17 cellular contexts compared by ENCODE assay signal in the genomic region with DNA sequence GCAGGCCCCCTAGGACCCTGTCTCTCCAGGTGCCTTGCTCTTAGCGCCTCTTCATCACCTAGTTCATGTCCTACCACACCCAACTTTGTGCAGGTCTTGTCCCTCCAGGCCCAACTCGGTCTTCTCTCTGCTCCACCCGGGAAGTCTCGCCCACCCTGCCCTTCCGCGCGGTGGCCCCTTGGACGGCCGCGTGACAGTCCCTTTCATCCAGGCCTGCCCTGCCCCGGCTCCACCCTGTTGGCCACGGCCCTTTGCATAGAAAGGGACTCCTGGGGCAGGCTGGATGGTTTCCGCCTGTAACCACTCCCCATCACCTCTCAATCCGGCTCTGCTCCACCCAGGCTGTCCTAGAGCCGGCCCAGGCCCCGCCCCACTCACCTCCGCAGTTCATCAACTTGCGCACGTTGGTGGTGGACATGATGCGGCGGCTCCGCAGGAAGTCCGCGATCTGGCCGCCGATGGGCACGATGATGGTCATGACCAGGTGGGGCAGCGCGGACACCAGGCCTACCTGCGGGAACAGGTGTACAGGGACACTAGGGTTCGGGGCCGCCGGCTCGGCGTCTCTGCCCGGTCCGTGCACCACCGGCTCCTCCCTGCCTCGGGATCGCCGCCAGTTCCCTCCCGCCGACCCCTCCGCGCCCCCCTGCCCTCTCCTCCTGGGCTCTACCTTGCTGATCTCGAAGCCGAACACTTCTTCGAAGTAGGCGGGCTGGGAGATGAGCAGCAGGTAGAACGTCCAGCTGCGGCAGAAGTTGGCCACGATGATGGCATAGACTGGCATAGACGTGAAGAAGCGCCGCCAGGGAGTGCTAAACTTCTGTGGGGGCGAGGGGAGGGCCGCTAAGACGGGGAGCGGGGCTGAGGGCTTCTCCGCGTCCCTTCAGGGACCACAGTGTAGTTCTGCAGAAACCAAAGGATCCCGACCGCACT. TPM values are rescaled to one million over a fixed set of nuclear protein-coding genes. Genes with fewer than 3 reads are reported as not detected.
DNase-seq lines count a peak whose midpoint lies in the region; ATAC-seq and TF ChIP-seq lines count a peak whose summit lies in the region.
"Had no signal": no experiment of that assay in that cellular context is flagged by ENCODE, and none has a peak within 500 bp of the region (broad histone marks: within the 10 kb centered on the region; RNA-seq: fewer than 3 reads in every experiment).

No MANE protein-coding gene starts in this region.

- peak overlapping the region; percentile 35 for H3K4me3 Mint-ChIP-seq in memory B cell
- H3K4me3 Mint-ChIP-seq: neural crest cell had no signal

- H3K27ac ChIP-seq in coronary artery = no peak overlapping the region
- no peak overlapping the region for H3K27ac ChIP-seq in ascending aorta
- H3K27ac ChIP-seq: SJSA1, upper lobe of left lung had no signal

- DNase-seq in DMS153 (lab: John Stamatoyannopoulos, UW) = peak; percentile 44
- DNase-seq in DMS153 treated with DMSO at 0.1 percent for 48 hours (lab: John Stamatoyannopoulos, UW; ENCODE audit: unreplicated experiment) = no peak
- DNase-seq in H7 = peak; percentile 94
- DNase-seq in coronary artery (ENCODE audit: low spot score) = no peak
- no peak for DNase-seq in memory B cell (ENCODE audit: low spot score in 2 of 2)
- no peak for DNase-seq in ascending aorta (ENCODE audit: low spot score in 2 of 2)
- DNase-seq: 8988T, NCI-H1930, upper lobe of left lung had no signal

- H3K27me3 ChIP-seq in H7 (ENCODE audit: control insufficient read depth, insufficient read depth, low read length) = peaks cover 95% of the 10 kb centered on the region
- peaks cover 41% of the 10 kb centered on the region for H3K27me3 ChIP-seq in ascending aorta

- peaks cover 42% of the 10 kb centered on the region for H3K4me1 Mint-ChIP-seq in memory B cell

- H3K27ac Mint-ChIP-seq in memory B cell = no peak overlapping the region

- TF ChIP-seq CTCF in coronary artery (IDR thresholded peaks at IDR 0.05) (no peak), ascending aorta (IDR thresholded peaks at IDR 0.05) (no peak)

- no peaks in the 10 kb centered on the region for H3K36me3 Mint-ChIP-seq in memory B cell

- H3K9me3 Mint-ChIP-seq in memory B cell = no peaks in the 10 kb centered on the region
- H3K9me3 Mint-ChIP-seq: neural crest cell had no signal

- H3K36me3 ChIP-seq in H7 (replicated peaks; ENCODE audit: control insufficient read depth, insufficient read depth, low read length) (no peaks in the 10 kb centered on the region), ascending aorta (no peaks in the 10 kb centered on the region)
- H3K36me3 ChIP-seq: SJSA1, upper lobe of left lung had no signal

- no peaks in the 10 kb centered on the region for H3K9me3 ChIP-seq in ascending aorta
- H3K9me3 ChIP-seq: upper lobe of left lung had no signal

- H3K27me3 Mint-ChIP-seq in memory B cell = peaks cover 54% of the 10 kb centered on the region

- intact Hi-C loops in ascending aorta (cut with DNase I) = no loop called here

- ATAC-seq in memory B cell (ENCODE audit: low read depth) = peak; percentile 42
- no peak for ATAC-seq in HG02870 (IDR thresholded peaks at IDR 0.05; ENCODE audit: unreplicated experiment)
- no peak for ATAC-seq in GM21360 (IDR thresholded peaks at IDR 0.05; ENCODE audit: unreplicated experiment)
- ATAC-seq: HCT116 had no signal

- H3K4me3 ChIP-seq in H7 (ENCODE audit: insufficient read depth, low read depth, low read length) (peak overlapping the region; percentile 48), coronary artery (peak overlapping the region; percentile 28), ascending aorta (no peak overlapping the region)
- H3K4me3 ChIP-seq: SJSA1, upper lobe of left lung had no signal

- peaks cover 0 to 5% of the 10 kb centered on the region in 2 donors for H3K4me1 ChIP-seq in ascending aorta
- H3K4me1 ChIP-seq: SJSA1 had no signal

RNA-seq across cellular contexts. Expression of a gene that starts 7.2 kb away (rescaled TPM):
- total RNA-seq in H7 (2014; rRNA removed; shearing (Covaris generic)) = not detected in 2 replicates
- not detected for total RNA-seq in ascending aorta
- total RNA-seq: cerebellum, kidney epithelial cell, neural crest cell, SJSA1, skeletal muscle tissue, upper lobe of left lung had no signal

RNA-seq across cellular contexts. Expression of a gene that starts 8.9 kb away (rescaled TPM):
- total RNA-seq in H7 (2014; rRNA removed; shearing (Covaris generic)) = 0.14 and 0.26 TPM in 2 replicates
- total RNA-seq in ascending aorta = 15.4 TPM
- total RNA-seq: kidney epithelial cell, SJSA1 had no signal

RNA-seq across cellular contexts. Expression of a gene that starts 9.2 kb away (rescaled TPM):
- total RNA-seq in H7 (2014; rRNA removed; shearing (Covaris generic)) = not detected in 2 replicates
- not detected for total RNA-seq in ascending aorta
- total RNA-seq: cerebellum, kidney epithelial cell, neural crest cell, SJSA1, skeletal muscle tissue, upper lobe of left lung had no signal

RNA-seq across cellular contexts. Expression of a gene that starts 19.2 kb away (rescaled TPM):
- 172 and 194 TPM in 2 replicates for total RNA-seq in H7 (2014; rRNA removed; shearing (Covaris generic))
- 177 TPM for total RNA-seq in ascending aorta

RNA-seq across cellular contexts. Expression of a gene that starts 20.6 kb away (rescaled TPM):
- 55.5 and 62.2 TPM in 2 replicates for total RNA-seq in H7 (2014; rRNA removed; shearing (Covaris generic))
- 27.9 TPM for total RNA-seq in ascending aorta

Comparison
In these comparisons a context has a peak if more than half of its experiments do, and no peak if none do; other contexts are left out.
1. DNase-seq: peak in DMS153 (single experiment) and H7 (single experiment); none in DMS153 treated with DMSO at 0.1 percent for 48 hours (single experiment), coronary artery (single experiment), memory B cell (0 of 2) and ascending aorta (0 of 2).
2. H3K4me3 ChIP-seq: peak in H7 (single experiment) and coronary artery (single experiment); none in ascending aorta (0 of 2).
3. RNA of a gene that starts 8.9 kb away (total RNA-seq): 15.4 TPM in ascending aorta (single experiment); 0.14 to 0.26 TPM in H7; every median in the first group is over 10 times any median in the second.